7 cellular contexts compared by ENCODE assay signal in genomic region chr4:185142563-185142910, GRCh38. TPM values are rescaled to one million over a fixed set of nuclear protein-coding genes. Genes with fewer than 3 reads are reported as not detected.
DNase-seq lines count a peak whose midpoint lies in the region; ATAC-seq, FAIRE-seq and TF ChIP-seq lines count a peak whose summit lies in the region.

No MANE protein-coding gene starts in this region.

- H3K27me3 Mint-ChIP-seq in activated naive CD8-positive, alpha-beta T cell treated with anti-CD3 and anti-CD28 coated beads for 36 hours, result peaks cover 3% of the 10 kb centered on the region

- peak overlapping the region; percentile 72 for H3K27ac Mint-ChIP-seq in activated naive CD8-positive, alpha-beta T cell treated with anti-CD3 and anti-CD28 coated beads for 36 hours

- no peaks in the 10 kb centered on the region for H3K9me3 Mint-ChIP-seq in activated naive CD8-positive, alpha-beta T cell treated with anti-CD3 and anti-CD28 coated beads for 36 hours

- peak overlapping the region; percentile 86 for H3K4me3 Mint-ChIP-seq in activated naive CD8-positive, alpha-beta T cell treated with anti-CD3 and anti-CD28 coated beads for 36 hours

- DNase-seq in GM12891 (ENCODE audit: insufficient read length, low spot score) (no peak), superior temporal gyrus (ENCODE audit: extremely low spot score) (peak; percentile 65), D341Med (ENCODE audit: low spot score) (no peak)
- DNase-seq in activated naive CD8-positive, alpha-beta T cell treated with anti-CD3 and anti-CD28 coated beads for 36 hours, result no peak
- DNase-seq in effector CD4-positive, alpha-beta T cell, result no peak

- peak; percentile 23 for ATAC-seq in HG03175 (IDR thresholded peaks at IDR 0.05; ENCODE audit: unreplicated experiment)

- peak; percentile 56 for FAIRE-seq in GM12891 (lab: Jason Lieb, UNC)

- no peaks in the 10 kb centered on the region for H3K36me3 Mint-ChIP-seq in activated naive CD8-positive, alpha-beta T cell treated with anti-CD3 and anti-CD28 coated beads for 36 hours

- peaks cover 16% of the 10 kb centered on the region for H3K4me1 Mint-ChIP-seq in activated naive CD8-positive, alpha-beta T cell treated with anti-CD3 and anti-CD28 coated beads for 36 hours

- no peak for TF ChIP-seq POLR2A in GM12891 (IDR thresholded peaks at IDR 0.05; ENCODE audit: low read depth, low read length)

- no peaks in the 10 kb centered on the region for H3K27me3 ChIP-seq in layer of hippocampus (ENCODE audit: control insufficient read depth, insufficient read depth, low read length)

- H3K27ac ChIP-seq in layer of hippocampus (ENCODE audit: low read depth, low read length), result peak overlapping the region; percentile 93

TF ChIP-seq in GM12891, 5 proteins besides CTCF, POLR2A, EP300 and RAD21:
- TF ChIP-seq PAX5 (IDR thresholded peaks at IDR 0.05; ENCODE audit: insufficient read depth, low read length, severe bottlenecking) (no peak), POLR2AphosphoS5 (IDR thresholded peaks at IDR 0.05; ENCODE audit: low read depth, low read length) (no peak), POU2F2 (IDR thresholded peaks at IDR 0.05; ENCODE audit: low read depth, low read length) (no peak), SPI1 (IDR thresholded peaks at IDR 0.05; ENCODE audit: low read depth, low read length) (no peak), TAF1 (IDR thresholded peaks at IDR 0.05; ENCODE audit: low read depth, low read length) (no peak)

RNA-seq across cellular contexts. Expression of gene SLC25A4, which starts 0.5 kb away (rescaled TPM):
- 29.5 TPM for polyA plus RNA-seq in GM12891 (2012; ENCODE audit: low read depth, missing spikeins)
- total RNA-seq in activated naive CD8-positive, alpha-beta T cell treated with anti-CD3 and anti-CD28 coated beads for 36 hours, result 1 to 10 TPM; 7.6 to 7.8 TPM
